12 cellular contexts compared by ENCODE assay signal in genomic region chr12:31599053-31599452, GRCh38. TPM values are rescaled to one million over a fixed set of nuclear protein-coding genes. Genes with fewer than 3 reads are reported as not detected.
DNase-seq lines count a peak whose midpoint lies in the region; ATAC-seq and TF ChIP-seq lines count a peak whose summit lies in the region.
"Had no signal": no experiment of that assay in that cellular context is flagged by ENCODE, and none has a peak within 500 bp of the region (broad histone marks: within the 10 kb centered on the region; RNA-seq: fewer than 3 reads in every experiment).

No MANE protein-coding gene starts in this region.

- ATAC-seq in GM18517 (IDR thresholded peaks at IDR 0.05; ENCODE audit: unreplicated experiment), result peak; percentile 39
- ATAC-seq in GM21526 (IDR thresholded peaks at IDR 0.05; ENCODE audit: low FRiP score, unreplicated experiment), result peak; percentile 47
- peak; percentile 51 for ATAC-seq in HG03108 (IDR thresholded peaks at IDR 0.05; ENCODE audit: unreplicated experiment)
- ATAC-seq in right lobe of liver, result no peak
- ATAC-seq: activated CD8-positive, alpha-beta T cell treated with anti-CD3 and anti-CD28 coated beads, Interleukin-2, amount 10 ng/mL, durations not matched to agents 7 days and 5 days; SK-N-SH treated with all-trans-retinoic acid at 6 μM for 48 hours had no signal

- no peak overlapping the region for H4K8ac ChIP-seq in mesendoderm (ENCODE audit: low read depth, low read length)

- no peak overlapping the region for H4K5ac ChIP-seq in mesendoderm (ENCODE audit: low read length)

- TF ChIP-seq CTCF in SU-DHL-6 (IDR thresholded peaks at IDR 0.05; ENCODE audit: insufficient read depth, low read length, poor library complexity, severe bottlenecking) (no peak), A673 (conservative IDR thresholded peaks at IDR 0.05; ENCODE audit: low read depth, low read length) (no peak), right lobe of liver (IDR thresholded peaks at IDR 0.05) (no peak)

- H2BK120ac ChIP-seq in mesendoderm (ENCODE audit: low read depth, low read length), result no peak overlapping the region

- BruUV-seq in A673 (replicated peaks; lab: Mats Ljungman, UMichigan), result no TSS peak

- DNase-seq in mesendoderm (no peak), A673 (ENCODE audit: low spot score) (no peak), right lobe of liver (no peak)
- no peak for DNase-seq in stimulated activated naive CD4-positive, alpha-beta T cell (lab: John Stamatoyannopoulos, UW)
- DNase-seq: activated CD8-positive, alpha-beta T cell treated with anti-CD3 and anti-CD28 coated beads, Interleukin-2, amount 10 ng/mL, durations not matched to agents 7 days and 5 days; NCI-H526 had no signal

- CTCF ChIA-PET in A673 (lab: Charles Lee), result no interaction called here

- no peak overlapping the region for H3K23ac ChIP-seq in mesendoderm (ENCODE audit: low read length)

- H2AFZ ChIP-seq in SU-DHL-6 (ENCODE audit: low read depth, low read length, severe bottlenecking), result no peak overlapping the region

- no peaks in the 10 kb centered on the region for H3K27me3 ChIP-seq in SU-DHL-6 (ENCODE audit: low read length)
- H3K27me3 ChIP-seq in mesendoderm (ENCODE audit: insufficient read depth, low read length, poor library complexity), result no peaks in the 10 kb centered on the region
- no peaks in the 10 kb centered on the region for H3K27me3 ChIP-seq in A673 (replicated peaks; ENCODE audit: insufficient read depth, low read depth, low read length, poor library complexity)
- H3K27me3 ChIP-seq in right lobe of liver, result no peaks in the 10 kb centered on the region

- no peak overlapping the region for H3K56ac ChIP-seq in mesendoderm (ENCODE audit: low read length)

- intact Hi-C loops in A673 (cut with micrococcal nuclease; ENCODE audit: unreplicated experiment), result no loop called here
- intact Hi-C loops in right lobe of liver (cut with DNase I), result no loop called here

- no peaks in the 10 kb centered on the region for H3K79me2 ChIP-seq in SU-DHL-6 (ENCODE audit: insufficient read depth, low read length)
- no peaks in the 10 kb centered on the region for H3K79me2 ChIP-seq in mesendoderm (ENCODE audit: control insufficient read depth, insufficient read depth, low read length)

- no CpG with 5 or more reads among the region's 4 CpGs for WGBS in mesendoderm (ENCODE audit: extremely low coverage, insufficient coverage, low lambda C conversion rate)
- WGBS in right lobe of liver (ENCODE audit: insufficient coverage, low coverage, low lambda C conversion rate, missing lambda C conversion rate), result 72% methylated on average over 4 of the region's 4 CpGs

- no peak overlapping the region for H2BK15ac ChIP-seq in mesendoderm (replicated peaks; ENCODE audit: low read depth)

- no peak overlapping the region for H3K18ac ChIP-seq in mesendoderm (ENCODE audit: low read length)

- H3K9me2 ChIP-seq in SU-DHL-6 (replicated peaks; ENCODE audit: insufficient read depth, low read length), result no peaks in the 10 kb centered on the region

- no peaks in the 10 kb centered on the region for H3K36me3 ChIP-seq in SU-DHL-6 (ENCODE audit: low read length)
- H3K36me3 ChIP-seq in mesendoderm (ENCODE audit: control insufficient read depth, insufficient read depth, low read length), result no peaks in the 10 kb centered on the region
- H3K36me3 ChIP-seq in A673 (ENCODE audit: insufficient read depth, low read length, poor library complexity, severe bottlenecking), result no peaks in the 10 kb centered on the region
- no peaks in the 10 kb centered on the region for H3K36me3 ChIP-seq in right lobe of liver

- no peak overlapping the region for H3K4ac ChIP-seq in mesendoderm (ENCODE audit: low read depth, low read length)

- H4K20me1 ChIP-seq in SU-DHL-6 (ENCODE audit: low read depth, low read length), result no peaks in the 10 kb centered on the region

- no peak for TF ChIP-seq POLR2A in right lobe of liver (IDR thresholded peaks at IDR 0.05)

- no peaks in the 10 kb centered on the region for H3K4me1 ChIP-seq in mesendoderm (ENCODE audit: control insufficient read depth, low read depth, low read length)
- no peaks in the 10 kb centered on the region for H3K4me1 ChIP-seq in A673 (ENCODE audit: insufficient read depth, low read length, poor library complexity, severe bottlenecking)
- H3K4me1 ChIP-seq in right lobe of liver, result no peaks in the 10 kb centered on the region

- no peak overlapping the region for H2AK5ac ChIP-seq in mesendoderm (ENCODE audit: low read length)

- no peak overlapping the region for H2BK5ac ChIP-seq in mesendoderm (ENCODE audit: low read length)

- H3K79me1 ChIP-seq in mesendoderm (ENCODE audit: low read length), result no peaks in the 10 kb centered on the region

- H3K9me3 ChIP-seq in SU-DHL-6 (ENCODE audit: insufficient read depth, low read length), result no peaks in the 10 kb centered on the region
- no peaks in the 10 kb centered on the region for H3K9me3 ChIP-seq in A673 (ENCODE audit: low read depth, low read length, poor library complexity, severe bottlenecking)
- no peaks in the 10 kb centered on the region for H3K9me3 ChIP-seq in right lobe of liver

- H3K4me2 ChIP-seq in SU-DHL-6 (ENCODE audit: low read depth, low read length, poor library complexity, severe bottlenecking), result peak overlapping the region; percentile 50
- no peak overlapping the region for H3K4me2 ChIP-seq in mesendoderm (ENCODE audit: low read length)

- POLR2A ChIA-PET in A673 (lab: Charles Lee; ENCODE audit: low non-redundant PET), result interaction anchor here (0.6 kb wide), 1 partner anchor 196 kb away, joined by 15 read pairs; no protein-coding TSS in a partner anchor

- H3K27ac ChIP-seq in SU-DHL-6 (ENCODE audit: low read depth, low read length), result peak overlapping the region; percentile 73
- no peak overlapping the region for H3K27ac ChIP-seq in mesendoderm (ENCODE audit: low read depth, low read length)
- H3K27ac ChIP-seq in A673 (ENCODE audit: low read depth, low read length, poor library complexity, severe bottlenecking), result no peak overlapping the region
- no peak overlapping the region for H3K27ac ChIP-seq in right lobe of liver
- H3K27ac ChIP-seq: C4-2B had no signal

- no peak overlapping the region for H3K4me3 ChIP-seq in SU-DHL-6 (ENCODE audit: insufficient read depth, low read length, poor library complexity, severe bottlenecking)
- no peak overlapping the region for H3K4me3 ChIP-seq in mesendoderm (ENCODE audit: low read length)
- no peak overlapping the region for H3K4me3 ChIP-seq in A673 (ENCODE audit: low read depth, low read length, poor library complexity, severe bottlenecking)
- H3K4me3 ChIP-seq in right lobe of liver, result no peak overlapping the region

- H3F3A ChIP-seq in SU-DHL-6 (ENCODE audit: insufficient read depth), result peaks cover 28% of the 10 kb centered on the region

- H3K9ac ChIP-seq in SU-DHL-6 (ENCODE audit: low read length), result peak overlapping the region; percentile 21; the same call in 1 of the 2 replicates
- no peak overlapping the region for H3K9ac ChIP-seq in mesendoderm (ENCODE audit: low read length)

RNA-seq across cellular contexts. Expression of gene DENND5B, which starts 8.1 kb away (rescaled TPM):
- polyA plus RNA-seq in mesendoderm (2013, experiment 1 of 2), result 5.8 TPM
- 5.7 TPM for polyA plus RNA-seq in mesendoderm (2013, experiment 2 of 2)
- total RNA-seq in A673 (2021) (7.2 and 7.6 TPM in 2 replicates), right lobe of liver (10 to 100 TPM; 12.6 to 18.4 (median 16.6) TPM)

Comparison
In these comparisons a context has a peak if more than half of its experiments do, and no peak if none do; other contexts are left out.
1. ATAC-seq: peak in GM18517 (single experiment), GM21526 (single experiment) and HG03108 (single experiment); none in right lobe of liver (0 of 4).